Comparison of ENCODE assay signal across 9 cellular contexts in the genomic region with DNA sequence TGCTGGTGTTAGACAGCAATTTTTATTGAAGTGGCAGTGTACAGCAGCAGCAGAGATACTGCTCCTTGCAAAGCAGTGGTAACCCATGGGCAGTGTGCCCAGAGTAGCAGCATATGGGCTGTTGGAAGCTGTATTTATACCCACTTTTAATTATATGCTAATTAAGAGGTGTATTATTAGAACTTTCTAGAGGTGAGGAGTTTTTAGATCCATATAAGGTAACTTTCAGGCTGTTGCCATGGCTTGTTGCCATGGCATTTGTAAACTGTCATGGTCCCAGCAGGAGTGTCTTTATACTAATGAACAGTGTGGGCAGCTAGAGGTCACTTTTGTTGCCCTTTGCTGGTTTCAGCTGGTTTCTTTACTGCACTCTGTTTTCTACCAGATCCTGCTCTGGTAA. TPM values are rescaled to one million over a fixed set of nuclear protein-coding genes. Genes with fewer than 3 reads are reported as not detected.
DNase-seq lines count a peak whose midpoint lies in the region; ATAC-seq and TF ChIP-seq lines count a peak whose summit lies in the region.
"Had no signal": no experiment of that assay in that cellular context is flagged by ENCODE, and none has a peak within 500 bp of the region (broad histone marks: within the 10 kb centered on the region; RNA-seq: fewer than 3 reads in every experiment).

No MANE protein-coding gene starts in this region.

- peaks cover 17 to 30% of the 10 kb centered on the region in 2 donors for H3K36me3 Mint-ChIP-seq in activated naive CD4-positive, alpha-beta T cell treated with anti-CD3 and anti-CD28 coated beads, Interleukin-2, amount 50 U/mL, for 72 hours

- H3K27ac ChIP-seq in liver (ENCODE audit: low read depth in 1 of 2, low read length in 2 of 2): peak overlapping the region; percentile 32 to 71
- H3K27ac ChIP-seq: SK-N-MC had no signal

- H3K9me3 Mint-ChIP-seq in activated naive CD4-positive, alpha-beta T cell treated with anti-CD3 and anti-CD28 coated beads, Interleukin-2, amount 50 U/mL, for 72 hours: peaks cover 9 to 15% of the 10 kb centered on the region in 2 donors

- no peak overlapping the region for H3K9ac ChIP-seq in liver (ENCODE audit: low read depth in 1 of 2, low read length in 2 of 2)

- H3K9me3 ChIP-seq in MG63 (peaks cover 2% of the 10 kb centered on the region; the same call in 1 of the 2 replicates), liver (ENCODE audit: control insufficient read depth in 4 of 4, low read length in 3 of 4) (peaks cover 0 to 4% (median 0%) of the 10 kb centered on the region in 4 donors)

- TF ChIP-seq RAD21 in liver (IDR thresholded peaks at IDR 0.05): no peak

- H3K27me3 ChIP-seq in MG63 (no peaks in the 10 kb centered on the region), liver (ENCODE audit: control insufficient read depth in 4 of 4, insufficient read depth in 4 of 4, low read length in 3 of 4) (no peaks in the 10 kb centered on the region)

- H3K4me3 ChIP-seq in MG63: no peak overlapping the region
- no peak overlapping the region for H3K4me3 ChIP-seq in liver (ENCODE audit: low read depth in 1 of 3, low read length in 3 of 3)
- H3K4me3 ChIP-seq: SK-N-MC had no signal

- TF ChIP-seq CTCF in liver (IDR thresholded peaks at IDR 0.05; ENCODE audit: low read depth, low read length, missing input control): no peak

- H3K27ac Mint-ChIP-seq in activated naive CD4-positive, alpha-beta T cell treated with anti-CD3 and anti-CD28 coated beads, Interleukin-2, amount 50 U/mL, for 72 hours: peak overlapping the region in 1 of 2 donors; percentile 53

- H3K4me1 ChIP-seq in liver (ENCODE audit: control insufficient read depth in 4 of 4, insufficient read depth in 4 of 4, low read length in 3 of 4): peaks cover 0 to 13% (median 9%) of the 10 kb centered on the region in 4 donors

- ATAC-seq in activated naive CD4-positive, alpha-beta T cell treated with anti-CD3 and anti-CD28 coated beads, Interleukin-2, amount 50 U/mL, for 72 hours: no peak
- ATAC-seq in HG02798 (IDR thresholded peaks at IDR 0.05; ENCODE audit: poor library complexity, unreplicated experiment): no peak

- no peaks in the 10 kb centered on the region for H3K36me3 ChIP-seq in MG63
- no peaks in the 10 kb centered on the region for H3K36me3 ChIP-seq in liver (ENCODE audit: control insufficient read depth in 4 of 4, insufficient read depth in 3 of 4, low read depth in 1 of 4, low read length in 3 of 4)

- peak; percentile 16 for DNase-seq in AG08396 (ENCODE audit: low spot score)
- DNase-seq in MG63: peak; percentile 41
- DNase-seq in brain pericyte (ENCODE audit: low read depth, low spot score): peak; percentile 34
- no peak for DNase-seq in activated naive CD4-positive, alpha-beta T cell treated with anti-CD3 and anti-CD28 coated beads, Interleukin-2, amount 50 U/mL, for 72 hours (ENCODE audit: low spot score in 2 of 2)
- DNase-seq in hepatic stellate cell (ENCODE audit: low spot score): no peak
- DNase-seq in NCI-H187 (lab: John Stamatoyannopoulos, UW): no peak

TF ChIP-seq in liver, 16 proteins besides CTCF, POLR2A, EP300 and RAD21:
- TF ChIP-seq RXRA (IDR thresholded peaks at IDR 0.05) (no peak), YY1 (IDR thresholded peaks at IDR 0.05) (peak; percentile 23), EGR1 (IDR thresholded peaks at IDR 0.05; ENCODE audit: low read depth in 2 of 2) (no peak), FOXA1 (IDR thresholded peaks at IDR 0.05) (no peak)
TF ChIP-seq in liver: peak in this region for 1.

RNA-seq across cellular contexts. Expression of gene PJA2, which starts 3.7 kb away (rescaled TPM):
- total RNA-seq in MG63 (2014; rRNA removed; shearing (Covaris generic); ENCODE audit: low replicate concordance): 43.8 and 57.7 TPM in 2 replicates
- total RNA-seq in liver: 10 to 100 TPM; 59.1 to 69.2 TPM
- polyA plus RNA-seq in liver: 10 to 100 TPM; 23.6 to 26.5 TPM
- total RNA-seq in activated naive CD4-positive, alpha-beta T cell treated with anti-CD3 and anti-CD28 coated beads, Interleukin-2, amount 50 U/mL, for 72 hours: 10 to 100 TPM; 63.6 to 64.5 TPM

Comparison
In these comparisons a context has a peak if more than half of its experiments do, and no peak if none do; other contexts are left out.
1. DNase-seq: peak in AG08396 (single experiment), MG63 (single experiment) and brain pericyte (single experiment); none in activated naive CD4-positive, alpha-beta T cell treated with anti-CD3 and anti-CD28 coated beads, Interleukin-2, amount 50 U/mL, for 72 hours (0 of 2), hepatic stellate cell (single experiment) and NCI-H187 (0 of 2).